19 cellular contexts compared by ENCODE assay signal in genomic region chr16:21026846-21027245, GRCh38.
DNase-seq lines count a peak whose midpoint lies in the region; ATAC-seq and TF ChIP-seq lines count a peak whose summit lies in the region.
"Had no signal": no experiment of that assay in that cellular context is flagged by ENCODE, and none has a peak within 500 bp of the region (broad histone marks: within the 10 kb centered on the region; RNA-seq: fewer than 3 reads in every experiment).

No MANE protein-coding gene starts in this region.

- H3K4me3 ChIP-seq in choroid plexus epithelial cell (ENCODE audit: low read depth, low read length), result no peak overlapping the region
- no peak overlapping the region for H3K4me3 ChIP-seq in neural progenitor cell
- H3K4me3 ChIP-seq in Caco-2 (ENCODE audit: low read depth, low read length), result no peak overlapping the region
- H3K4me3 ChIP-seq: BLaER1 treated with 17β-estradiol and CSF1 and Interleukin-3, amounts not matched to agents 10 nM and 100 nM; GM23338 had no signal

- H3F3A ChIP-seq in neural progenitor cell (ENCODE audit: low read depth), result no peaks in the 10 kb centered on the region

- H3K27ac Mint-ChIP-seq in neural progenitor cell, result no peak overlapping the region
- H3K27ac Mint-ChIP-seq in Caco-2 (ENCODE audit: unreplicated experiment), result no peak overlapping the region
- H3K27ac Mint-ChIP-seq: B cell; CD8-positive, alpha-beta T cell; GM23338 had no signal

- no peaks in the 10 kb centered on the region for H3K79me2 ChIP-seq in neural progenitor cell (ENCODE audit: low read depth)

- H3K4me2 ChIP-seq in neural progenitor cell, result no peak overlapping the region
- H3K4me2 ChIP-seq: BLaER1 treated with 17β-estradiol and CSF1 and Interleukin-3, amounts not matched to agents 10 nM and 100 nM; GM23338 had no signal

- no peak for ATAC-seq in HG03108 (IDR thresholded peaks at IDR 0.05; ENCODE audit: unreplicated experiment)
- ATAC-seq: CD8-positive, alpha-beta T cell; GM23338 had no signal

- H3K9me3 ChIP-seq in neural progenitor cell (ENCODE audit: low read depth) (no peaks in the 10 kb centered on the region), Caco-2 (no peaks in the 10 kb centered on the region)
- H3K9me3 ChIP-seq: BLaER1 treated with 17β-estradiol and CSF1 and Interleukin-3, amounts not matched to agents 10 nM and 100 nM had no signal

- DNase-seq in NCI-H2171 treated with DMSO at 0.1 percent for 48 hours (lab: John Stamatoyannopoulos, UW) (peak; percentile 21), NCI-H2171 (lab: John Stamatoyannopoulos, UW) (no peak), EL (peak; percentile 4), choroid plexus epithelial cell (ENCODE audit: low read depth) (peak; percentile 3), neural progenitor cell (ENCODE audit: low spot score) (no peak), Caco-2 (no peak), NCI-H2081 treated with DMSO at 0.1 percent for 48 hours (lab: John Stamatoyannopoulos, UW) (no peak)
- DNase-seq: 8988T; CD8-positive, alpha-beta T cell; DMS 273 treated with DMSO at 0.1 percent for 48 hours; DMS53; DND-41; GDM1; HCEC 1CT; IMR-90 had no signal

- no peaks in the 10 kb centered on the region for H3K9me3 Mint-ChIP-seq in neural progenitor cell
- no peaks in the 10 kb centered on the region for H3K9me3 Mint-ChIP-seq in Caco-2 (ENCODE audit: unreplicated experiment)
- H3K9me3 Mint-ChIP-seq: CD8-positive, alpha-beta T cell; GM23338 had no signal

- no peak overlapping the region for H2AFZ ChIP-seq in neural progenitor cell (replicated peaks)
- H2AFZ ChIP-seq: GM23338 had no signal

- no peaks in the 10 kb centered on the region for H4K20me1 ChIP-seq in neural progenitor cell (ENCODE audit: low read depth)
- H4K20me1 ChIP-seq: BLaER1 treated with 17β-estradiol and CSF1 and Interleukin-3, amounts not matched to agents 10 nM and 100 nM had no signal

- H3K4me1 ChIP-seq in neural progenitor cell, result no peaks in the 10 kb centered on the region
- H3K4me1 ChIP-seq in Caco-2, result no peaks in the 10 kb centered on the region

- H3K27ac ChIP-seq in neural progenitor cell, result no peak overlapping the region
- H3K27ac ChIP-seq: BLaER1 treated with 17β-estradiol and CSF1 and Interleukin-3, amounts not matched to agents 10 nM and 100 nM had no signal

- CTCF ChIA-PET in Caco-2 (lab: Charles Lee), result no interaction called here

- H3K36me3 ChIP-seq in neural progenitor cell (no peaks in the 10 kb centered on the region), Caco-2 (ENCODE audit: control insufficient read depth, insufficient read depth, low read length) (no peaks in the 10 kb centered on the region; the same call in 1 of the 2 replicates)
- H3K36me3 ChIP-seq: BLaER1 treated with 17β-estradiol and CSF1 and Interleukin-3, amounts not matched to agents 10 nM and 100 nM had no signal

- no peaks in the 10 kb centered on the region for H3K27me3 ChIP-seq in neural progenitor cell
- no peaks in the 10 kb centered on the region for H3K27me3 ChIP-seq in Caco-2 (replicated peaks; ENCODE audit: control insufficient read depth, insufficient read depth, low read length)
- H3K27me3 ChIP-seq: BLaER1 treated with 17β-estradiol and CSF1 and Interleukin-3, amounts not matched to agents 10 nM and 100 nM had no signal

- H3K4me3 Mint-ChIP-seq in neural progenitor cell (peak overlapping the region; percentile 31), Caco-2 (ENCODE audit: unreplicated experiment) (no peak overlapping the region)
- H3K4me3 Mint-ChIP-seq: B cell; CD8-positive, alpha-beta T cell; GM23338 had no signal

- BruUV-seq in Caco-2 (replicated peaks; lab: Mats Ljungman, UMichigan), result no TSS peak

- H3K27me3 Mint-ChIP-seq in neural progenitor cell (ENCODE audit: insufficient read depth, low read depth) (peaks cover 3% of the 10 kb centered on the region), Caco-2 (ENCODE audit: insufficient read depth, unreplicated experiment) (no peaks in the 10 kb centered on the region)

- peaks cover 3% of the 10 kb centered on the region for H3K4me1 Mint-ChIP-seq in neural progenitor cell
- no peaks in the 10 kb centered on the region for H3K4me1 Mint-ChIP-seq in Caco-2 (ENCODE audit: low read depth, unreplicated experiment)
- H3K4me1 Mint-ChIP-seq: B cell, GM23338 had no signal

- POLR2A ChIA-PET in Caco-2 (lab: Charles Lee), result no interaction called here

- H3K36me3 Mint-ChIP-seq in neural progenitor cell (no peaks in the 10 kb centered on the region), Caco-2 (ENCODE audit: insufficient read depth, unreplicated experiment) (no peaks in the 10 kb centered on the region)
- H3K36me3 Mint-ChIP-seq: CD8-positive, alpha-beta T cell had no signal

- intact Hi-C loops in Caco-2 (cut with micrococcal nuclease; ENCODE audit: unreplicated experiment), result no loop called here

- no peak for TF ChIP-seq CTCF in choroid plexus epithelial cell (conservative IDR thresholded peaks at IDR 0.05; ENCODE audit: low read depth, low read length)
- no peak for TF ChIP-seq CTCF in neural progenitor cell (IDR thresholded peaks at IDR 0.05)
- TF ChIP-seq CTCF in Caco-2 (IDR thresholded peaks at IDR 0.05; ENCODE audit: insufficient read depth in 1 of 2, low read depth in 1 of 2, low read length in 1 of 2, severe bottlenecking in 1 of 2, unreplicated experiment in 1 of 2), result no peak

- H3K9ac ChIP-seq in neural progenitor cell, result no peak overlapping the region
- H3K9ac ChIP-seq: BLaER1 treated with 17β-estradiol and CSF1 and Interleukin-3, amounts not matched to agents 10 nM and 100 nM had no signal

Comparison
In these comparisons a context has a peak if more than half of its experiments do, and no peak if none do; other contexts are left out.
1. DNase-seq: peak in NCI-H2171 treated with DMSO at 0.1 percent for 48 hours (single experiment), EL (single experiment) and choroid plexus epithelial cell (single experiment); none in NCI-H2171 (single experiment), neural progenitor cell (single experiment), Caco-2 (0 of 2) and NCI-H2081 treated with DMSO at 0.1 percent for 48 hours (single experiment).